Comparison of ENCODE assay signal across 30 cellular contexts in the genomic region with DNA sequence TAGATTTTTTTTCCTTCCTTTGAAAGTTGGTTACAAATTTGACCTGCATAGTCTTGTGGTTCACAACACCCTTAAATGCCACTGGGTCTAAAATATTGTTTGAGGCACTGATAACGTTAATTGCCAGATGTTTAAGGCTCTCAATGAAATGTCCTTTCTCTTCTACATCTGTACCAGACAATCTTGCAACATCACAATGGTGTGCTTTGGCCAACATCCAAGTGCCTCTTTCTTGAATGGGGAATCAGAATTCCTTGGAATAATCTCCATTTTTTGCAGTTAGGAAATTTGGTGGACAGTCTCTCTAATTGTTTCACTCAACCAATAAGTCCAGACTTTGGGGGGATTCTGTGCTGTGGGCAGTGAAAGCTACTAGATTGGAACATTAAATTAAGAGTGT. TPM values are rescaled to one million over a fixed set of nuclear protein-coding genes. Genes with fewer than 3 reads are reported as not detected.
"Had no signal": no experiment of that assay in that cellular context is flagged by ENCODE, and none has a peak within 500 bp of the region (broad histone marks: within the 10 kb centered on the region; RNA-seq: fewer than 3 reads in every experiment).

No MANE protein-coding gene starts in this region.

- H3K4me1 Mint-ChIP-seq: memory B cell; naive thymus-derived CD4-positive, alpha-beta T cell; stimulated activated effector memory CD8-positive, alpha-beta T cell treated with anti-CD3 and anti-CD28 coated beads, Interleukin-12 subunit alpha, Interleukin-12 subunit beta, amount 100 ng/mL, for 72 hours had no signal

- DNase-seq: islet precursor cell; left ventricle myocardium inferior; midbrain; mucosa of descending colon; naive thymus-derived CD4-positive, alpha-beta T cell; ovary; right lobe of liver; stimulated activated CD4-positive, alpha-beta T cell treated with anti-CD3 and anti-CD28 coated beads, Interleukin-12 subunit alpha, Interleukin-12 subunit beta, amount 100 ng/mL, for 4 hours; stimulated activated CD4-positive, alpha-beta T cell treated with anti-CD3 and anti-CD28 coated beads, Interleukin-15, amount 100 ng/mL, for 24 hours; stimulated activated CD4-positive, alpha-beta T cell treated with anti-CD3 and anti-CD28 coated beads, Interleukin-2, amount 100 ng/mL, for 24 hours; stimulated activated CD4-positive, alpha-beta T cell treated with anti-CD3 and anti-CD28 coated beads, Interleukin-4, amount 100 ng/mL, for 24 hours; stimulated activated naive CD4-positive, alpha-beta T cell; tibial artery; trophoblast cell; upper lobe of right lung had no signal

- H3K4me3 ChIP-seq: hepatocyte, left ventricle myocardium inferior, lung, mucosa of descending colon, ovary, right atrium auricular region, right lobe of liver, skin epidermis, suprapubic skin, thoracic aorta, tibial artery, upper lobe of right lung had no signal

- FAIRE-seq: urothelium cell line had no signal

- H3K9me3 Mint-ChIP-seq: memory B cell; stimulated activated effector memory CD8-positive, alpha-beta T cell treated with anti-CD3 and anti-CD28 coated beads, Interleukin-12 subunit alpha, Interleukin-12 subunit beta, amount 100 ng/mL, for 72 hours had no signal

- H3K27me3 ChIP-seq: hepatocyte, ovary, right atrium auricular region, right lobe of liver, suprapubic skin, tibial artery, upper lobe of right lung had no signal

- H3K4me1 ChIP-seq: left ventricle myocardium inferior, right atrium auricular region, right lobe of liver, suprapubic skin, tibial artery, upper lobe of right lung had no signal

- H3K27me3 Mint-ChIP-seq: memory B cell; progenitor cell of endocrine pancreas; stimulated activated naive CD8-positive, alpha-beta T cell treated with anti-CD3 and anti-CD28 coated beads, Interleukin-15, Interleukin-2, amounts not matched to agents 100 ng/mL and 50 ng/mL, for 24 hours had no signal

- ATAC-seq: mucosa of descending colon; naive thymus-derived CD4-positive, alpha-beta T cell; natural killer cell treated with Interleukin-12 subunit alpha and Interleukin-12 subunit beta and Interleukin-15 and Interleukin-18, amount 100 ng/mL, for 72 hours; right lobe of liver; stimulated activated effector memory CD8-positive, alpha-beta T cell treated with anti-CD3 and anti-CD28 coated beads, Interleukin-12 subunit alpha, Interleukin-12 subunit beta, amount 100 ng/mL, for 72 hours; upper lobe of right lung had no signal

- H2AFZ ChIP-seq: hepatocyte had no signal

- H3K27ac Mint-ChIP-seq: memory B cell; naive thymus-derived CD4-positive, alpha-beta T cell; natural killer cell treated with Interleukin-12 subunit alpha and Interleukin-12 subunit beta and Interleukin-15 and Interleukin-18, amount 100 ng/mL, for 72 hours; progenitor cell of endocrine pancreas; stimulated activated effector memory CD8-positive, alpha-beta T cell treated with anti-CD3 and anti-CD28 coated beads, Interleukin-12 subunit alpha, Interleukin-12 subunit beta, amount 100 ng/mL, for 72 hours; stimulated activated naive CD8-positive, alpha-beta T cell treated with anti-CD3 and anti-CD28 coated beads, Interleukin-15, Interleukin-2, amounts not matched to agents 100 ng/mL and 50 ng/mL, for 24 hours had no signal

- H3K79me2 ChIP-seq: hepatocyte had no signal

- H3K4me3 Mint-ChIP-seq: memory B cell; naive thymus-derived CD4-positive, alpha-beta T cell; natural killer cell treated with Interleukin-12 subunit alpha and Interleukin-12 subunit beta and Interleukin-15 and Interleukin-18, amount 100 ng/mL, for 72 hours; stimulated activated effector memory CD8-positive, alpha-beta T cell treated with anti-CD3 and anti-CD28 coated beads, Interleukin-12 subunit alpha, Interleukin-12 subunit beta, amount 100 ng/mL, for 72 hours; stimulated activated naive CD8-positive, alpha-beta T cell treated with anti-CD3 and anti-CD28 coated beads, Interleukin-15, Interleukin-2, amounts not matched to agents 100 ng/mL and 50 ng/mL, for 24 hours had no signal

- H3K36me3 Mint-ChIP-seq: memory B cell; naive thymus-derived CD4-positive, alpha-beta T cell; natural killer cell treated with Interleukin-12 subunit alpha and Interleukin-12 subunit beta and Interleukin-15 and Interleukin-18, amount 100 ng/mL, for 72 hours; stimulated activated effector memory CD8-positive, alpha-beta T cell treated with anti-CD3 and anti-CD28 coated beads, Interleukin-12 subunit alpha, Interleukin-12 subunit beta, amount 100 ng/mL, for 72 hours had no signal

- H3K9me3 ChIP-seq: left ventricle myocardium inferior, mucosa of descending colon, ovary, right atrium auricular region, right lobe of liver, suprapubic skin, thoracic aorta, tibial artery, upper lobe of right lung had no signal

- H3K27ac ChIP-seq: hepatocyte, left ventricle myocardium inferior, ovary, right atrium auricular region, right lobe of liver, skin epidermis, suprapubic skin, thoracic aorta, tibial artery, upper lobe of right lung had no signal

- H3K36me3 ChIP-seq: left ventricle myocardium inferior, ovary, right atrium auricular region, right lobe of liver, suprapubic skin, thoracic aorta, tibial artery, upper lobe of right lung had no signal

- H3K4me2 ChIP-seq: hepatocyte had no signal

RNA-seq across cellular contexts. Expression of a gene that starts 26.0 kb away (rescaled TPM):
- total RNA-seq: lower leg skin, mesenteric fat pad, pulmonary artery endothelial cell, right lobe of liver, thoracic aorta had no signal
